In the genomic region with DNA sequence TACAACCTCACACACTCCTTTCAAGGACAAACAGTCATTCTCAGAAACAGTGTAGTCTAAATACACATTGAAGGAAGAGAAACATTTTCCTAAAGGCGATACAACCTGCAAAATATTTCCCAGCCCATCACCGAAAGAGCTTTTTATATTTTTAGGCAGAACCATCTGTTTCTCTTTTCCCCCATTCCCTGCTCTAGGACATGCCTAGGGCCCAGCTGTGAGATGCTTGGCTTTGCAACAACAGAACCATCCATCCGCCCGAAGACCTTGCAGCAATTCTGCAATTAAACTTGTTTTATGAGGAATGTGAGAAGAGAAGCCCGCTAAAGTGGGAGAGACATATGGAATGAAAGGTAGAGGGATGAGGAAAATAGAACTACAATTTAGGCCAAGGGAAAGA, we compare ENCODE assay signal across 14 cellular contexts.
DNase-seq lines count a peak whose midpoint lies in the region; ATAC-seq and TF ChIP-seq lines count a peak whose summit lies in the region.
"Had no signal": no experiment of that assay in that cellular context is flagged by ENCODE, and none has a peak within 500 bp of the region (broad histone marks: within the 10 kb centered on the region; RNA-seq: fewer than 3 reads in every experiment).

No MANE protein-coding gene starts in this region.

- no peak overlapping the region for H3K27ac Mint-ChIP-seq in osteocyte (ENCODE audit: unreplicated experiment)
- H3K27ac Mint-ChIP-seq: CD4-positive, alpha-beta T cell; GM23338 had no signal

- no peak overlapping the region for H3K4me3 Mint-ChIP-seq in osteocyte (ENCODE audit: unreplicated experiment)
- H3K4me3 Mint-ChIP-seq: CD4-positive, alpha-beta T cell; GM23338 had no signal

- no peak for ATAC-seq in GM21786 (IDR thresholded peaks at IDR 0.05; ENCODE audit: unreplicated experiment)
- ATAC-seq: GM12878, GM23338 had no signal

- H3K27me3 Mint-ChIP-seq in osteocyte (ENCODE audit: unreplicated experiment): peaks cover 70% of the 10 kb centered on the region
- H3K27me3 Mint-ChIP-seq: CD4-positive, alpha-beta T cell had no signal

- peak; percentile 29 for DNase-seq in NCI-H2171 treated with DMSO at 0.1 percent for 48 hours (lab: John Stamatoyannopoulos, UW)
- no peak for DNase-seq in NCI-H2171 (lab: John Stamatoyannopoulos, UW)
- peak; percentile 38 for DNase-seq in inferior parietal cortex (ENCODE audit: extremely low spot score)
- peak; percentile 21 for DNase-seq in osteocyte (ENCODE audit: extremely low spot score, unreplicated experiment)
- no peak for DNase-seq in NCI-H1417 treated with DMSO at 0.1 percent for 48 hours (lab: John Stamatoyannopoulos, UW)
- DNase-seq in NAMALWA (ENCODE audit: low spot score): no peak
- DNase-seq: 8988T; Calu3; CD4-positive, alpha-beta T cell; DMS 273 treated with DMSO at 0.1 percent for 48 hours; H7 had no signal

- H3K4me1 Mint-ChIP-seq in osteocyte (ENCODE audit: unreplicated experiment): no peaks in the 10 kb centered on the region
- H3K4me1 Mint-ChIP-seq: GM23338 had no signal

- no peaks in the 10 kb centered on the region for H3K36me3 Mint-ChIP-seq in osteocyte (ENCODE audit: unreplicated experiment)

- TF ChIP-seq CTCF in osteocyte (IDR thresholded peaks at IDR 0.05): no peak

- peaks cover 9% of the 10 kb centered on the region for H3K9me3 Mint-ChIP-seq in osteocyte (ENCODE audit: unreplicated experiment)
- H3K9me3 Mint-ChIP-seq: GM23338 had no signal

Comparison
In these comparisons a context has a peak if more than half of its experiments do, and no peak if none do; other contexts are left out.
1. DNase-seq: peak in NCI-H2171 treated with DMSO at 0.1 percent for 48 hours (single experiment), inferior parietal cortex (single experiment) and osteocyte (single experiment); none in NCI-H2171 (single experiment), NCI-H1417 treated with DMSO at 0.1 percent for 48 hours (single experiment) and NAMALWA (single experiment).